Comparison of ENCODE assay signal across 1 cellular context in the genomic region with DNA sequence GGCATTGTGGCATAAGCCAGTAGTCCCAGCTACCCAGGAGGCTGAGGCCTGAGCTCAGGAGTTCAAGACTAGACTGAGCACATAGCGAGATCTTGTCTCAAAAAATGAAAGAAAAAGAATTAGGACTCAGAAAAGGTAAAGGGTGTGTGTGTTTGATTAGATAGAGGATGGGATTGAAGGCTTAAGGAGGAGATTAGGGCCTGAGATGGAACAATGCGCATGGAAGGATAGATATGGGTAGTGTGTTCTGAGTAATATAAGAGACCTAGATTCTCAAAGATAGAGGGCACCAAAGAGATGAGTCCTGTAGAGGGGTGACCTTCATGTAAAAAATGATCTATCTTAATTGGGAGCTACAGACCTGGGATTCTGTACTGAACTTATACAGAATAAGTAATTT.
TF ChIP-seq lines count a peak whose summit lies in the region.

No MANE protein-coding gene starts in this region.

TF ChIP-seq in A549, 52 proteins besides CTCF, POLR2A, EP300 and RAD21 (continued from another document):
- TF ChIP-seq HOXA7 (CRISPR knock-in tag; IDR thresholded peaks at IDR 0.05) (no peak), EHF (CRISPR knock-in tag; IDR thresholded peaks at IDR 0.05) (no peak), NR3C1 (IDR thresholded peaks at IDR 0.05) (no peak), SREBF2 (IDR thresholded peaks at IDR 0.05) (no peak), SMC3 (IDR thresholded peaks at IDR 0.05) (no peak), HES2 (IDR thresholded peaks at IDR 0.05) (no peak), REST (IDR thresholded peaks at IDR 0.05) (no peak)
